ENCODE assay signal across 1 cellular context in the genomic region with DNA sequence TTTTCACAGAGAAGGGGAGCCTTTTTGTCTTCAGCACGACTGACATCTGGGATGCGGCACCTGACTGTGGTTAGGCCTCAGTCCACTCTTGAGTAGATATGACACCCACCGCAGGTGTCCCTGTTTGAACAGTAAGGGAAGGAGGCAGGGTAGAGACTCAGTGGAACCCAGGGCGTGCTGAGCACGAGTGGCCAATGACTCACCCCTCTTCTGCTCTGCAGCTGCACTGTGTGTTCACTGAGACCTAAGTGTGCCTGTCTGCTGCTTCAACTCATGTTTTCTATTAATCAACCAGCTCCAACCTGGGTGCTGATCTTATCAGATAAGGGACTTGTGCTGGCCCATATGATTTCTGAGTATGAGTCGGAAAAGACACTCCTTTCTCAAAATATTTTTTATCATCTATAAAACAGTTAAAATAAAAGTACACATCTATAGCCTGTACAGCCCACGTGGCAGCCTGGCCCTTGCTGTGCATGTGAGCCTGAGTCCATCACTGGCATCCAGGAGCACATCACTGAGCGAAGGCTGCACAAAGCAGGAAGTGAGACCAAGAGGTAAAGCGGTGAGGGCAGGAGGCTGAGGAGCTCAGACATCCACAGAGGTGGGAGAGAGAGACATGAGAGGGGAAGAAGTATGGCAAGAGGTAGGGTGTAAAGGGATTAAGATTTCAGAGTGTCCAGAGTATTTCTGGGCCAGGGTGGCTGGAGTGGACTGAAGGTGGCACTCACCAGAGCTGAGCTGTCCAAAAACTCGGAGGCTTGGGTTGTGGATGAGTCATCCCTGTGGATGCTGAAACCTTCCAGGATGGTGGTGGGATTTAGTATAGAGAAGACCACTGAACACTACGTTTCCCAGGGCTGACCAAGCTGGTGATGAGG.
TF ChIP-seq lines count a peak whose summit lies in the region.

No MANE protein-coding gene starts in this region.

TF ChIP-seq in endothelial cell of umbilical vein, 7 proteins besides CTCF, POLR2A, EP300 and RAD21 (continued from another document):
- TF ChIP-seq, protein P1, sequence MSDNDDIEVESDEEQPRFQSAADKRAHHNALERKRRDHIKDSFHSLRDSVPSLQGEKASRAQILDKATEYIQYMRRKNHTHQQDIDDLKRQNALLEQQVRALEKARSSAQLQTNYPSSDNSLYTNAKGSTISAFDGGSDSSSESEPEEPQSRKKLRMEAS (IDR thresholded peaks at IDR 0.05; ENCODE audit: insufficient read depth, insufficient read length) = no peak
- TF ChIP-seq FOS (IDR thresholded peaks at IDR 0.05; ENCODE audit: borderline replicate concordance, insufficient read depth, low read length) (peak; percentile 4), MYC (IDR thresholded peaks at IDR 0.05; ENCODE audit: low read depth, low read length) (no peak), GATA2 (IDR thresholded peaks at IDR 0.05; ENCODE audit: insufficient read depth, insufficient read length, low read depth, low read length) (no peak), JUN (IDR thresholded peaks at IDR 0.05; ENCODE audit: borderline replicate concordance, insufficient read depth, insufficient read length, low read depth) (peak; percentile 25)
